In genomic region chr6:56521454-56521853, GRCh38 we compare ENCODE assay signal across 1 cellular context.
TF ChIP-seq lines count a peak whose summit lies in the region.

No MANE protein-coding gene starts in this region.

TF ChIP-seq in HepG2, 621 proteins besides CTCF, POLR2A, EP300 and RAD21 (continued from another document and continues in another):
- TF ChIP-seq ZBTB34 (CRISPR knock-in tag; IDR thresholded peaks at IDR 0.05) (no peak), NFATC3 (CRISPR knock-in tag; IDR thresholded peaks at IDR 0.05) (no peak), PAF1 (CRISPR knock-in tag; IDR thresholded peaks at IDR 0.05) (no peak), ELF3 (CRISPR knock-in tag; IDR thresholded peaks at IDR 0.05) (no peak), ZNF318 (CRISPR knock-in tag; IDR thresholded peaks at IDR 0.05) (no peak), PRDM15 (CRISPR knock-in tag; IDR thresholded peaks at IDR 0.05) (no peak), NCOA2 (CRISPR knock-in tag; IDR thresholded peaks at IDR 0.05) (peak; percentile 77), NRL (CRISPR knock-in tag; IDR thresholded peaks at IDR 0.05; ENCODE audit: borderline replicate concordance) (no peak), ZHX2 (IDR thresholded peaks at IDR 0.05; ENCODE audit: low read depth) (no peak), ZHX2 (CRISPR knock-in tag; IDR thresholded peaks at IDR 0.05; ENCODE audit: borderline replicate concordance) (no peak), CENPX (CRISPR knock-in tag; IDR thresholded peaks at IDR 0.05) (no peak), MEIS2 (CRISPR knock-in tag; IDR thresholded peaks at IDR 0.05) (no peak), TAF1 (CRISPR knock-in tag; IDR thresholded peaks at IDR 0.05) (no peak), ZNF337 (CRISPR knock-in tag; IDR thresholded peaks at IDR 0.05; ENCODE audit: borderline replicate concordance, low read depth) (no peak), SATB2 (CRISPR knock-in tag; IDR thresholded peaks at IDR 0.05) (0 out of 2 replicates have a peak, but pooled peaks have one; percentile 42), SAP130 (CRISPR knock-in tag; IDR thresholded peaks at IDR 0.05; ENCODE audit: low read depth) (no peak), KDM6A (CRISPR knock-in tag; IDR thresholded peaks at IDR 0.05; ENCODE audit: low read depth) (no peak), ZNF609 (CRISPR knock-in tag; IDR thresholded peaks at IDR 0.05; ENCODE audit: borderline replicate concordance) (no peak), ZNF660 (CRISPR knock-in tag; IDR thresholded peaks at IDR 0.05; ENCODE audit: borderline replicate concordance, low read depth) (no peak), ZNF224 (CRISPR knock-in tag; IDR thresholded peaks at IDR 0.05) (no peak), SMC3 (IDR thresholded peaks at IDR 0.05; ENCODE audit: low read length) (no peak), TARDBP (CRISPR knock-in tag; IDR thresholded peaks at IDR 0.05) (no peak), DMTF1 (CRISPR knock-in tag; IDR thresholded peaks at IDR 0.05) (no peak)
